Comparison of ENCODE assay signal across 30 cellular contexts in genomic region chr2:177640423-177640822, GRCh38.
"Had no signal": no experiment of that assay in that cellular context is flagged by ENCODE, and none has a peak within 500 bp of the region (broad histone marks: within the 10 kb centered on the region; RNA-seq: fewer than 3 reads in every experiment).

No MANE protein-coding gene starts in this region.

- H3K4me3 Mint-ChIP-seq: activated B cell treated with CpG ODN at 0.5 μM for 24 hours; activated CD4-positive, alpha-beta memory T cell treated with anti-CD3 and anti-CD28 coated beads for 36 hours; activated CD4-positive, alpha-beta T cell treated with anti-CD3 and anti-CD28 coated beads, Interleukin-2, amount 10 ng/mL, durations not matched to agents 24 days and 14 days; activated CD8-positive, alpha-beta T cell treated with anti-CD3 and anti-CD28 coated beads, Interleukin-2, amount 10 ng/mL, durations not matched to agents 7 days and 5 days; activated naive CD4-positive, alpha-beta T cell treated with anti-CD3 and anti-CD28 coated beads, Interleukin-2, amount 10 ng/mL, durations not matched to agents 7 days and 5 days; activated naive CD8-positive, alpha-beta T cell treated with anti-CD3 and anti-CD28 coated beads, Interleukin-2, amount 10 ng/mL, durations not matched to agents 7 days and 5 days; activated T-cell treated with anti-CD3 and anti-CD28 coated beads, Interleukin-2, amount 50 U/mL, for 24 hours; activated T-cell treated with anti-CD3 and anti-CD28 coated beads, Interleukin-2, amount 50 U/mL, for 72 hours; central memory CD8-positive, alpha-beta T cell; effector memory CD8-positive, alpha-beta T cell; T-helper 17 cell; T-helper 2 cell treated with Interferon-gamma antibody and Interleukin-4, amounts not matched to agents 5 μg/mL and 100 μg/mL, for 36 hours had no signal

- H3K36me3 ChIP-seq: ascending aorta, brain microvascular endothelial cell, esophagus squamous epithelium, gastrocnemius medialis, heart right ventricle, WERI-Rb-1 had no signal

- H3K36me3 Mint-ChIP-seq: activated CD4-positive, alpha-beta memory T cell treated with anti-CD3 and anti-CD28 coated beads for 36 hours; activated naive CD4-positive, alpha-beta T cell treated with anti-CD3 and anti-CD28 coated beads, Interleukin-2, amount 10 ng/mL, durations not matched to agents 7 days and 5 days; activated naive CD4-positive, alpha-beta T cell treated with anti-CD3 and anti-CD28 coated beads, Interleukin-2, amount 50 U/mL, for 72 hours; activated naive CD8-positive, alpha-beta T cell treated with anti-CD3 and anti-CD28 coated beads, Interleukin-2, amount 10 ng/mL, durations not matched to agents 7 days and 5 days had no signal

- H3K27me3 ChIP-seq: ascending aorta, brain microvascular endothelial cell, esophagus squamous epithelium, gastrocnemius medialis, heart right ventricle had no signal

- H3K9me3 Mint-ChIP-seq: activated CD4-positive, alpha-beta memory T cell treated with anti-CD3 and anti-CD28 coated beads for 36 hours; activated CD4-positive, alpha-beta T cell treated with anti-CD3 and anti-CD28 coated beads, Interleukin-2, amount 10 ng/mL, durations not matched to agents 24 days and 14 days; activated naive CD4-positive, alpha-beta T cell treated with anti-CD3 and anti-CD28 coated beads, Interleukin-2, amount 10 ng/mL, durations not matched to agents 7 days and 5 days; central memory CD8-positive, alpha-beta T cell; effector memory CD8-positive, alpha-beta T cell; T-helper 2 cell treated with Interferon-gamma antibody and Interleukin-4, amounts not matched to agents 5 μg/mL and 100 μg/mL, for 36 hours had no signal

- DNase-seq: activated B cell treated with CpG ODN at 0.5 μM for 24 hours; activated CD4-positive, alpha-beta memory T cell treated with anti-CD3 and anti-CD28 coated beads for 36 hours; activated CD4-positive, alpha-beta T cell treated with anti-CD3 and anti-CD28 coated beads, Interleukin-2, amount 10 ng/mL, durations not matched to agents 24 days and 14 days; activated CD8-positive, alpha-beta memory T cell treated with anti-CD3 and anti-CD28 coated beads, Interleukin-2, amount 50 U/mL, for 48 hours; activated CD8-positive, alpha-beta T cell treated with anti-CD3 and anti-CD28 coated beads, Interleukin-2, amount 10 ng/mL, durations not matched to agents 7 days and 5 days; activated gamma-delta T cell; activated naive CD4-positive, alpha-beta T cell; activated naive CD4-positive, alpha-beta T cell treated with anti-CD3 and anti-CD28 coated beads, Interleukin-2, amount 10 ng/mL, durations not matched to agents 7 days and 5 days; activated naive CD8-positive, alpha-beta T cell treated with anti-CD3 and anti-CD28 coated beads, Interleukin-2, amount 10 ng/mL, durations not matched to agents 7 days and 5 days; activated T-cell treated with anti-CD3 and anti-CD28 coated beads for 4 hours; activated T-cell treated with anti-CD3 and anti-CD28 coated beads, Interleukin-2, amount 50 U/mL, for 24 hours; activated T-cell treated with anti-CD3 and anti-CD28 coated beads, Interleukin-2, amount 50 U/mL, for 72 hours; brain microvascular endothelial cell; cortex of kidney; dermis blood vessel endothelial cell; effector CD4-positive, alpha-beta T cell; effector memory CD8-positive, alpha-beta T cell; esophagus squamous epithelium; gastrocnemius medialis; heart right ventricle; T-helper 1 cell; T-helper 17 cell; T1000; WERI-Rb-1 had no signal

- H3K4me3 ChIP-seq: ascending aorta, esophagus squamous epithelium, gastrocnemius medialis, heart right ventricle had no signal

- H3K27ac Mint-ChIP-seq: activated B cell treated with CpG ODN at 0.5 μM for 24 hours; activated CD4-positive, alpha-beta memory T cell treated with anti-CD3 and anti-CD28 coated beads for 36 hours; activated CD4-positive, alpha-beta T cell treated with anti-CD3 and anti-CD28 coated beads, Interleukin-2, amount 10 ng/mL, durations not matched to agents 24 days and 14 days; activated CD8-positive, alpha-beta T cell treated with anti-CD3 and anti-CD28 coated beads, Interleukin-2, amount 10 ng/mL, durations not matched to agents 7 days and 5 days; activated naive CD4-positive, alpha-beta T cell treated with anti-CD3 and anti-CD28 coated beads, Interleukin-2, amount 10 ng/mL, durations not matched to agents 7 days and 5 days; activated naive CD4-positive, alpha-beta T cell treated with anti-CD3 and anti-CD28 coated beads, Interleukin-2, amount 50 U/mL, for 72 hours; activated naive CD8-positive, alpha-beta T cell treated with anti-CD3 and anti-CD28 coated beads, Interleukin-2, amount 10 ng/mL, durations not matched to agents 7 days and 5 days; activated T-cell treated with anti-CD3 and anti-CD28 coated beads, Interleukin-2, amount 50 U/mL, for 24 hours; activated T-cell treated with anti-CD3 and anti-CD28 coated beads, Interleukin-2, amount 50 U/mL, for 72 hours; effector memory CD8-positive, alpha-beta T cell; T-helper 17 cell; T-helper 2 cell treated with Interferon-gamma antibody and Interleukin-4, amounts not matched to agents 5 μg/mL and 100 μg/mL, for 36 hours had no signal

- H3K9me3 ChIP-seq: ascending aorta, esophagus squamous epithelium, gastrocnemius medialis, heart right ventricle had no signal

- ATAC-seq: activated CD4-positive, CD25-positive, alpha-beta regulatory T cell treated with anti-CD3 and anti-CD28 coated beads, Interleukin-2, amount 50 U/mL, for 24 hours; activated CD8-positive, alpha-beta T cell treated with anti-CD3 and anti-CD28 coated beads, Interleukin-2, amount 10 ng/mL, durations not matched to agents 7 days and 5 days; activated naive CD4-positive, alpha-beta T cell treated with anti-CD3 and anti-CD28 coated beads, Interleukin-2, amount 50 U/mL, for 72 hours; activated T-cell treated with anti-CD3 and anti-CD28 coated beads, Interleukin-2, amount 50 U/mL, for 72 hours; effector memory CD8-positive, alpha-beta T cell; gastrocnemius medialis; heart right ventricle; T-helper 17 cell had no signal

- H3K27ac ChIP-seq: ascending aorta, brain microvascular endothelial cell, epithelial cell of prostate, esophagus squamous epithelium, WERI-Rb-1 had no signal

- H3K4me1 ChIP-seq: ascending aorta, esophagus squamous epithelium, gastrocnemius medialis had no signal

- H3K4me1 Mint-ChIP-seq: activated CD4-positive, alpha-beta T cell treated with anti-CD3 and anti-CD28 coated beads, Interleukin-2, amount 10 ng/mL, durations not matched to agents 24 days and 14 days; activated naive CD4-positive, alpha-beta T cell treated with anti-CD3 and anti-CD28 coated beads, Interleukin-2, amount 10 ng/mL, durations not matched to agents 7 days and 5 days; activated naive CD8-positive, alpha-beta T cell treated with anti-CD3 and anti-CD28 coated beads, Interleukin-2, amount 10 ng/mL, durations not matched to agents 7 days and 5 days; central memory CD8-positive, alpha-beta T cell; T-helper 17 cell had no signal
